Comparison of ENCODE assay signal across 17 cellular contexts in genomic region chr5:2577637-2578036, GRCh38.
A peak's percentile ranks its signal among the peaks of the same experiment; 100 is the strongest.
DNase-seq lines count a peak whose midpoint lies in the region; ATAC-seq and TF ChIP-seq lines count a peak whose summit lies in the region.
"Had no signal": no experiment of that assay in that cellular context is flagged by ENCODE, and none has a peak within 500 bp of the region (broad histone marks: within the 10 kb centered on the region; RNA-seq: fewer than 3 reads in every experiment).

No MANE protein-coding gene starts in this region.

- H3K4ac ChIP-seq in trophoblast cell (ENCODE audit: low read depth, low read length), result no peak overlapping the region

- no peak for TF ChIP-seq EP300 in suprapubic skin (IDR thresholded peaks at IDR 0.05)

- H3K27me3 ChIP-seq in trophoblast cell (ENCODE audit: insufficient read depth, low read length) (no peaks in the 10 kb centered on the region), suprapubic skin (no peaks in the 10 kb centered on the region)

- no peak for TF ChIP-seq POLR2A in suprapubic skin (IDR thresholded peaks at IDR 0.05)

- no peak overlapping the region for H4K91ac ChIP-seq in trophoblast cell (ENCODE audit: low read depth, low read length)

- no peak for TF ChIP-seq CTCF in natural killer cell (IDR thresholded peaks at IDR 0.05)
- TF ChIP-seq CTCF in suprapubic skin (IDR thresholded peaks at IDR 0.05), result no peak

- no peak overlapping the region for H3K27ac ChIP-seq in trophoblast cell (ENCODE audit: low read depth, low read length)
- no peak overlapping the region for H3K27ac ChIP-seq in suprapubic skin
- H3K27ac ChIP-seq: GM23248 had no signal

- no CpG with 5 or more reads among the region's 6 CpGs for WGBS in trophoblast cell (ENCODE audit: extremely low coverage, insufficient coverage, insufficient read length)
- 97% methylated on average over 5 of the region's 6 CpGs for WGBS in suprapubic skin

- no peak overlapping the region for H3K9ac ChIP-seq in trophoblast cell (ENCODE audit: low read length)
- H3K9ac ChIP-seq: GM23248 had no signal

- no peaks in the 10 kb centered on the region for H3K27me3 Mint-ChIP-seq in natural killer cell treated with Interleukin-12 subunit alpha and Interleukin-12 subunit beta and Interleukin-15 and Interleukin-18, amount 100 ng/mL, for 72 hours
- peaks cover 0 to 3% of the 10 kb centered on the region in 2 donors for H3K27me3 Mint-ChIP-seq in natural killer cell (ENCODE audit: low read depth in 2 of 2)

- H3K27ac Mint-ChIP-seq in natural killer cell treated with Interleukin-12 subunit alpha and Interleukin-12 subunit beta and Interleukin-15 and Interleukin-18, amount 100 ng/mL, for 72 hours, result no peak overlapping the region
- no peak overlapping the region for H3K27ac Mint-ChIP-seq in natural killer cell
- H3K27ac Mint-ChIP-seq: CD8-positive, alpha-beta T cell had no signal

- H2BK12ac ChIP-seq in trophoblast cell (ENCODE audit: low read length), result no peak overlapping the region

- H3K4me3 Mint-ChIP-seq in natural killer cell treated with Interleukin-12 subunit alpha and Interleukin-12 subunit beta and Interleukin-15 and Interleukin-18, amount 100 ng/mL, for 72 hours, result no peak overlapping the region
- H3K4me3 Mint-ChIP-seq in natural killer cell, result no peak overlapping the region
- H3K4me3 Mint-ChIP-seq: CD8-positive, alpha-beta T cell had no signal

- H3K79me2 ChIP-seq in trophoblast cell (ENCODE audit: control insufficient read depth, insufficient read depth, low read length, poor library complexity), result no peaks in the 10 kb centered on the region

- no peak overlapping the region for H2BK5ac ChIP-seq in trophoblast cell (ENCODE audit: low read depth, low read length, poor library complexity)

- H4K8ac ChIP-seq in trophoblast cell (ENCODE audit: low read depth, low read length), result no peak overlapping the region

- H3K4me1 ChIP-seq in trophoblast cell (ENCODE audit: control insufficient read depth in 1 of 2, insufficient read depth in 2 of 2, low read length in 2 of 2), result no peaks in the 10 kb centered on the region
- H3K4me1 ChIP-seq in suprapubic skin, result no peaks in the 10 kb centered on the region

- peaks cover 8% of the 10 kb centered on the region for H3K9me3 Mint-ChIP-seq in natural killer cell treated with Interleukin-12 subunit alpha and Interleukin-12 subunit beta and Interleukin-15 and Interleukin-18, amount 100 ng/mL, for 72 hours
- peaks cover 5 to 11% of the 10 kb centered on the region in 2 donors for H3K9me3 Mint-ChIP-seq in natural killer cell

- H3K36me3 Mint-ChIP-seq in natural killer cell treated with Interleukin-12 subunit alpha and Interleukin-12 subunit beta and Interleukin-15 and Interleukin-18, amount 100 ng/mL, for 72 hours, result no peaks in the 10 kb centered on the region
- no peaks in the 10 kb centered on the region for H3K36me3 Mint-ChIP-seq in natural killer cell
- H3K36me3 Mint-ChIP-seq: CD8-positive, alpha-beta T cell had no signal

- H3K9me3 ChIP-seq in trophoblast cell (ENCODE audit: insufficient read depth, low read depth, low read length), result no peaks in the 10 kb centered on the region
- no peaks in the 10 kb centered on the region for H3K9me3 ChIP-seq in suprapubic skin

- H3K14ac ChIP-seq in trophoblast cell (ENCODE audit: low read length), result no peak overlapping the region

- no peak overlapping the region for H2AK5ac ChIP-seq in trophoblast cell (ENCODE audit: low read length)

- no peak overlapping the region for H3K23ac ChIP-seq in trophoblast cell (ENCODE audit: low read length)

- ATAC-seq in natural killer cell treated with Interleukin-12 subunit alpha and Interleukin-12 subunit beta and Interleukin-15 and Interleukin-18, amount 100 ng/mL, for 72 hours, result peak; percentile 6 to 40
- no peak for ATAC-seq in natural killer cell
- ATAC-seq in GM21526 (IDR thresholded peaks at IDR 0.05; ENCODE audit: low FRiP score, unreplicated experiment), result no peak
- ATAC-seq: CD8-positive, alpha-beta T cell; GM12878; K562 had no signal

- no peak overlapping the region for H2BK120ac ChIP-seq in trophoblast cell (ENCODE audit: insufficient read depth, low read length, poor library complexity)

- no peaks in the 10 kb centered on the region for H3K79me1 ChIP-seq in trophoblast cell (ENCODE audit: low read length)

- H3K36me3 ChIP-seq in trophoblast cell (ENCODE audit: control insufficient read depth in 1 of 2, insufficient read depth in 2 of 2, low read length in 2 of 2) (no peaks in the 10 kb centered on the region), suprapubic skin (no peaks in the 10 kb centered on the region)

- H3K4me2 ChIP-seq in trophoblast cell (ENCODE audit: low read length), result no peak overlapping the region

- H3K4me3 ChIP-seq in trophoblast cell (ENCODE audit: low read depth, low read length) (no peak overlapping the region), suprapubic skin (no peak overlapping the region)
- H3K4me3 ChIP-seq: GM12878, GM23248, K562 had no signal

- intact Hi-C loops in natural killer cell (cut with micrococcal nuclease), result no loop called here

- H3K4me1 Mint-ChIP-seq in natural killer cell treated with Interleukin-12 subunit alpha and Interleukin-12 subunit beta and Interleukin-15 and Interleukin-18, amount 100 ng/mL, for 72 hours (ENCODE audit: low read depth in 2 of 2), result no peaks in the 10 kb centered on the region
- no peaks in the 10 kb centered on the region for H3K4me1 Mint-ChIP-seq in natural killer cell

- H3K18ac ChIP-seq in trophoblast cell (ENCODE audit: low read length), result no peak overlapping the region

- H2AFZ ChIP-seq in trophoblast cell (ENCODE audit: insufficient read depth, low read length, poor library complexity), result no peak overlapping the region
- H2AFZ ChIP-seq: GM23248 had no signal

- no peak for DNase-seq in natural killer cell treated with Interleukin-12 subunit alpha and Interleukin-12 subunit beta and Interleukin-15 and Interleukin-18, amount 100 ng/mL, for 72 hours (ENCODE audit: low spot score)
- DNase-seq in natural killer cell, result no peak
- peak; percentile 35 for DNase-seq in islet precursor cell
- DNase-seq in trophoblast cell, result no peak
- no peak for DNase-seq in suprapubic skin (ENCODE audit: low spot score in 2 of 2)
- DNase-seq in C1 segment of cervical spinal cord (lab: John Stamatoyannopoulos, UW), result no peak
- DNase-seq: AML-193; Calu3; CD8-positive, alpha-beta T cell; DND-41; EL; GM23248; HCEC 1CT; IMR-90 had no signal

- H4K12ac ChIP-seq in trophoblast cell (ENCODE audit: low read depth, low read length), result peak overlapping the region; percentile 22

Comparison
In these comparisons a context has a peak if more than half of its experiments do, and no peak if none do; other contexts are left out.
1. ATAC-seq: peak in natural killer cell treated with Interleukin-12 subunit alpha and Interleukin-12 subunit beta and Interleukin-15 and Interleukin-18, amount 100 ng/mL, for 72 hours (2 of 2); none in natural killer cell (0 of 3) and GM21526 (single experiment).